26 cellular contexts compared by ENCODE assay signal in genomic region chr12:11684393-11684792, GRCh38. TPM values are rescaled to one million over a fixed set of nuclear protein-coding genes. Genes with fewer than 3 reads are reported as not detected.
DNase-seq lines count a peak whose midpoint lies in the region; ATAC-seq and TF ChIP-seq lines count a peak whose summit lies in the region.
"Had no signal": no experiment of that assay in that cellular context is flagged by ENCODE, and none has a peak within 500 bp of the region (broad histone marks: within the 10 kb centered on the region; RNA-seq: fewer than 3 reads in every experiment).

No MANE protein-coding gene starts in this region.

- H3K4me1 ChIP-seq in GM23248 (ENCODE audit: insufficient read depth): peaks cover 30% of the 10 kb centered on the region
- H3K4me1 ChIP-seq in PC-3 (ENCODE audit: insufficient read depth, low read length): peaks cover 6% of the 10 kb centered on the region; the same call in 1 of the 2 replicates
- H3K4me1 ChIP-seq in rectal smooth muscle tissue (ENCODE audit: control insufficient read depth, insufficient read depth, low read length): peaks cover 37% of the 10 kb centered on the region

- intact Hi-C loops in PC-3 (cut with micrococcal nuclease): no loop called here

- TF ChIP-seq CTCF in PC-3 (conservative IDR thresholded peaks at IDR 0.05; ENCODE audit: low read depth, low read length) (no peak), cardiac fibroblast (IDR thresholded peaks at IDR 0.05; ENCODE audit: low read depth, low read length) (no peak), type B pancreatic cell (conservative IDR thresholded peaks at IDR 0.05) (no peak)

- peaks cover 23% of the 10 kb centered on the region for H3K4me1 Mint-ChIP-seq in type B pancreatic cell (ENCODE audit: unreplicated experiment)

- CTCF ChIA-PET in PC-3 (lab: Charles Lee): no interaction called here

- 34 to 38% methylated on average over 3 of the region's 3 CpGs for WGBS in GM23248 (ENCODE audit: low coverage in 1 of 2, low lambda C conversion rate in 2 of 2, missing lambda C conversion rate in 2 of 2), 2 experiments

- POLR2A ChIA-PET in PC-3 (lab: Charles Lee; ENCODE audit: unreplicated experiment): no interaction called here

- H3K9me3 ChIP-seq in GM23248 (ENCODE audit: low read depth): no peaks in the 10 kb centered on the region
- H3K9me3 ChIP-seq in PC-3 (ENCODE audit: low read length): no peaks in the 10 kb centered on the region
- H3K9me3 ChIP-seq: ascending aorta, MG63, mucosa of descending colon, prostate gland, stomach, upper lobe of left lung had no signal

- H3K4me2 ChIP-seq in GM23248 (ENCODE audit: unreplicated experiment) (peak overlapping the region; percentile 41), PC-3 (ENCODE audit: low read length) (no peak overlapping the region)
- H3K4me2 ChIP-seq: neural progenitor cell had no signal

- no peaks in the 10 kb centered on the region for H3K9me3 Mint-ChIP-seq in type B pancreatic cell
- H3K9me3 Mint-ChIP-seq: T-helper 2 cell treated with Interferon-gamma antibody and Interleukin-4, amounts not matched to agents 5 μg/mL and 100 μg/mL, for 36 hours had no signal

- peak; percentile 63 for DNase-seq in GM23248
- DNase-seq in PC-3: peak; percentile 28
- DNase-seq in cardiac fibroblast (ENCODE audit: low read depth in 2 of 2): peak; percentile 17 to 53
- DNase-seq in type B pancreatic cell (ENCODE audit: extremely low spot score, unreplicated experiment): no peak
- DNase-seq: activated naive CD4-positive, alpha-beta T cell treated with anti-CD3 and anti-CD28 coated beads, Interleukin-2, amount 50 U/mL, for 16 hours; activated T-cell treated with anti-CD3 and anti-CD28 coated beads, Interleukin-2, amount 50 U/mL, for 24 hours; DMS79 treated with DMSO at 0.1 percent for 48 hours; endodermal cell; MG63; mucosa of descending colon; NCI-H187; NCI-H2227 treated with DMSO at 0.1 percent for 48 hours; NCI-H748 treated with DMSO at 0.1 percent for 48 hours; stomach; upper lobe of left lung had no signal

- in situ Hi-C loops in GM23248 (cut with MboI): no loop called here

- H3K9me2 ChIP-seq in GM23248 (ENCODE audit: insufficient read depth) (no peaks in the 10 kb centered on the region), PC-3 (replicated peaks; ENCODE audit: low read length) (no peaks in the 10 kb centered on the region)

- H3K4me3 ChIP-seq in GM23248 (no peak overlapping the region), PC-3 (ENCODE audit: low read length) (no peak overlapping the region), cardiac fibroblast (replicated peaks in 1 of 2; ENCODE audit: low read depth in 2 of 2, low read length in 2 of 2) (no peak overlapping the region), rectal smooth muscle tissue (ENCODE audit: low read length) (no peak overlapping the region)
- H3K4me3 ChIP-seq: ascending aorta, MG63, mucosa of descending colon, neural progenitor cell, prostate gland, skin epidermis, stomach, upper lobe of left lung had no signal

- H3K9ac ChIP-seq in GM23248: no peak overlapping the region
- H3K9ac ChIP-seq in PC-3 (ENCODE audit: low read length): no peak overlapping the region
- H3K9ac ChIP-seq in rectal smooth muscle tissue (ENCODE audit: low read length): no peak overlapping the region
- H3K9ac ChIP-seq: neural progenitor cell had no signal

- no peak overlapping the region for H3K27ac ChIP-seq in GM23248
- no peak overlapping the region for H3K27ac ChIP-seq in PC-3 (ENCODE audit: low read length)
- peak overlapping the region; percentile 30 for H3K27ac ChIP-seq in rectal smooth muscle tissue (ENCODE audit: low read depth, low read length)
- H3K27ac ChIP-seq: ascending aorta, neural progenitor cell, prostate gland, skin epidermis, upper lobe of left lung had no signal

- no TSS peak for BruUV-seq in PC-3 (replicated peaks; lab: Mats Ljungman, UMichigan)

- peaks cover 95% of the 10 kb centered on the region for H3K79me2 ChIP-seq in GM23248 (ENCODE audit: insufficient read depth)
- H3K79me2 ChIP-seq in PC-3 (ENCODE audit: low read length): no peaks in the 10 kb centered on the region

- no peak overlapping the region for H3K4me3 Mint-ChIP-seq in type B pancreatic cell
- H3K4me3 Mint-ChIP-seq: activated T-cell treated with anti-CD3 and anti-CD28 coated beads, Interleukin-2, amount 50 U/mL, for 24 hours; endodermal cell; neural progenitor cell; T-helper 2 cell treated with Interferon-gamma antibody and Interleukin-4, amounts not matched to agents 5 μg/mL and 100 μg/mL, for 36 hours had no signal

- H4K20me1 ChIP-seq in GM23248 (ENCODE audit: insufficient read depth): no peaks in the 10 kb centered on the region
- H4K20me1 ChIP-seq in PC-3 (ENCODE audit: low read length): no peaks in the 10 kb centered on the region

- H3K27me3 ChIP-seq in GM23248 (replicated peaks; ENCODE audit: insufficient read depth) (no peaks in the 10 kb centered on the region), PC-3 (ENCODE audit: low read length) (no peaks in the 10 kb centered on the region), rectal smooth muscle tissue (ENCODE audit: control insufficient read depth, insufficient read depth, low read length) (no peaks in the 10 kb centered on the region)
- H3K27me3 ChIP-seq: ascending aorta, MG63, neural progenitor cell, stomach, upper lobe of left lung had no signal

- peaks cover 36% of the 10 kb centered on the region for H3K36me3 Mint-ChIP-seq in type B pancreatic cell

- ATAC-seq in PC-3 (peak; percentile 68), GM21390 (IDR thresholded peaks at IDR 0.05; ENCODE audit: unreplicated experiment) (no peak), GM19351 (IDR thresholded peaks at IDR 0.05; ENCODE audit: unreplicated experiment) (no peak)
- ATAC-seq: HCT116, HepG2, mucosa of descending colon, Panc1 had no signal

- H3K27me3 Mint-ChIP-seq in type B pancreatic cell: no peaks in the 10 kb centered on the region
- H3K27me3 Mint-ChIP-seq: activated T-cell treated with anti-CD3 and anti-CD28 coated beads, Interleukin-2, amount 50 U/mL, for 24 hours had no signal

- no peaks in the 10 kb centered on the region for H3K36me3 ChIP-seq in GM23248 (ENCODE audit: low read depth)
- H3K36me3 ChIP-seq in PC-3 (ENCODE audit: low read depth, low read length): no peaks in the 10 kb centered on the region
- H3K36me3 ChIP-seq in rectal smooth muscle tissue (ENCODE audit: control insufficient read depth, insufficient read depth, low read length): no peaks in the 10 kb centered on the region
- H3K36me3 ChIP-seq: ascending aorta, MG63, neural progenitor cell, prostate gland, stomach, upper lobe of left lung had no signal

- H2AFZ ChIP-seq in GM23248 (no peak overlapping the region), PC-3 (ENCODE audit: low read length) (no peak overlapping the region)
- H2AFZ ChIP-seq: neural progenitor cell had no signal

- H3F3A ChIP-seq in GM23248 (ENCODE audit: insufficient read depth): 0 out of 2 replicates have a peak, but pooled peaks cover 7% of the 10 kb centered on the region
- no peaks in the 10 kb centered on the region for H3F3A ChIP-seq in PC-3 (ENCODE audit: low read length, unreplicated experiment)

- no peak overlapping the region for H3K27ac Mint-ChIP-seq in type B pancreatic cell
- H3K27ac Mint-ChIP-seq: activated T-cell treated with anti-CD3 and anti-CD28 coated beads, Interleukin-2, amount 50 U/mL, for 24 hours; endodermal cell; neural progenitor cell; T-helper 2 cell treated with Interferon-gamma antibody and Interleukin-4, amounts not matched to agents 5 μg/mL and 100 μg/mL, for 36 hours had no signal

RNA-seq across cellular contexts. Expression of gene ETV6, which starts 34.9 kb away (rescaled TPM):
- total RNA-seq in GM23248 (2014; rRNA removed; shearing (Covaris generic)): 5.3 and 10.4 TPM in 2 replicates
- polyA plus RNA-seq in GM23248 (2016; fragmentation: Nextera tagmentation; extraction: Ambion mirVana): 2.5 and 2.9 TPM in 2 replicates
- 5.0 and 6.6 TPM in 2 replicates for total RNA-seq in PC-3 (2014; rRNA removed)
- total RNA-seq in type B pancreatic cell (ENCODE audit: low replicate concordance): 26.5 and 47.1 TPM in 2 replicates
